Comparison of ENCODE assay signal across 8 cellular contexts in genomic region chr11:125874556-125875124, GRCh38. TPM values are rescaled to one million over a fixed set of nuclear protein-coding genes. Genes with fewer than 3 reads are reported as not detected.
A peak's percentile ranks its signal among the peaks of the same experiment; 100 is the strongest.
DNase-seq lines count a peak whose midpoint lies in the region; ATAC-seq, FAIRE-seq and TF ChIP-seq lines count a peak whose summit lies in the region.

No MANE protein-coding gene starts in this region.

- H3K4me2 ChIP-seq in K562 (ENCODE audit: insufficient read depth, low read length): peak overlapping the region; percentile 59

- H3K79me2 ChIP-seq in K562 (ENCODE audit: control insufficient read depth, insufficient read depth, low read length): no peaks in the 10 kb centered on the region

- peak overlapping the region; percentile 80 for H2AFZ ChIP-seq in K562 (ENCODE audit: low read depth, low read length)

- H3K4me1 ChIP-seq in K562 (replicated peaks in 1 of 2; ENCODE audit: control insufficient read depth in 2 of 2, insufficient read depth in 2 of 2, low read length in 2 of 2) (peaks cover 0 to 3% of the 10 kb centered on the region in 2 experiments; a peak in 2 of 5 replicates), iPS DF 6.9 (ENCODE audit: control insufficient read depth, insufficient read depth, low read length) (no peaks in the 10 kb centered on the region), small intestine (ENCODE audit: control insufficient read depth in 2 of 2, insufficient read depth in 1 of 2, low read depth in 1 of 2, low read length in 1 of 2) (no peaks in the 10 kb centered on the region)

- CTCF ChIA-PET in K562 (lab: Yijun Ruan, JAX; ENCODE audit: low intra/inter-chr PET ratio): interaction anchor here (0.6 to 0.7 kb wide), 2 partner anchors 211 to 784 kb away, joined by 3 to 4 read pairs; no protein-coding TSS in a partner anchor

- intact Hi-C loops in K562 (cut with micrococcal nuclease): loop anchor here (1.0 to 5.0 kb wide), 6 partner anchors 102 to 912 kb away; partner anchors contain the start of gene CHEK1

- in situ Hi-C loops in K562 (cut with MboI): loop anchor here (10.0 to 25.0 kb wide), 3 partner anchors 320 to 912 kb away; partner anchors contain the start of gene CCDC15

- H3K9me3 ChIP-seq in K562 (replicated peaks; ENCODE audit: control insufficient read depth, insufficient read depth, low read depth, low read length) (no peaks in the 10 kb centered on the region; the same call in 1 of the 2 replicates), iPS DF 6.9 (ENCODE audit: control insufficient read depth, insufficient read depth, low read length) (no peaks in the 10 kb centered on the region), small intestine (ENCODE audit: control insufficient read depth, low read depth) (no peaks in the 10 kb centered on the region)

- BruUV-seq in K562 (replicated peaks; lab: Mats Ljungman, UMichigan): no TSS peak

- peak; percentile 89 to 92 for TF ChIP-seq RAD21 in K562 (CRISPR knock-in tag; conservative IDR thresholded peaks at IDR 0.05 in 1 of 2, IDR thresholded peaks at IDR 0.05 in 1 of 2)

- no peak overlapping the region; the same call in 2 of the 3 replicates for H3K27ac ChIP-seq in K562 (ENCODE audit: extremely low read depth, low read depth, low read length)
- no peak overlapping the region for H3K27ac ChIP-seq in iPS DF 6.9 (ENCODE audit: low read length)
- H3K27ac ChIP-seq in small intestine (ENCODE audit: low read depth in 1 of 2, low read length in 1 of 2): no peak overlapping the region

- H4K20me1 ChIP-seq in K562 (replicated peaks; ENCODE audit: control insufficient read depth, insufficient read depth, low read length): no peaks in the 10 kb centered on the region

- TF ChIP-seq CTCF in K562 (IDR thresholded peaks at IDR 0.05 in 2 of 3, conservative IDR thresholded peaks at IDR 0.05 in 1 of 3; ENCODE audit: insufficient read depth in 2 of 3, low read depth in 1 of 3, low read length in 3 of 3): peak; percentile 81 to 89 (median 84)

- POLR2A ChIA-PET in K562 (lab: Yijun Ruan, JAX): interaction anchor here (0.6 kb wide), 1 partner anchor 18 kb away, joined by 3 read pairs; no protein-coding TSS in a partner anchor

- H3K36me3 ChIP-seq in K562 (ENCODE audit: control insufficient read depth, insufficient read depth, low read length): no peaks in the 10 kb centered on the region
- no peaks in the 10 kb centered on the region for H3K36me3 ChIP-seq in iPS DF 6.9 (ENCODE audit: control insufficient read depth, insufficient read depth, low read length)
- H3K36me3 ChIP-seq in small intestine (ENCODE audit: control insufficient read depth in 2 of 2, insufficient read depth in 2 of 2, low read length in 2 of 2): no peaks in the 10 kb centered on the region

- WGBS in K562 (ENCODE audit: insufficient coverage, low coverage, missing lambda C conversion rate): 10% methylated on average over 8 of the region's 8 CpGs
- WGBS in iPS DF 6.9 (ENCODE audit: insufficient coverage, insufficient read length): no CpG with 5 or more reads among the region's 8 CpGs
- 11 to 13% (median 12%) methylated on average over 8 of the region's 8 CpGs for WGBS in small intestine, 3 donors

- DNase-seq in EH (ENCODE audit: low read depth) (peak; percentile 74), LoVo (ENCODE audit: low spot score) (peak; percentile 63), SHP77 (lab: John Stamatoyannopoulos, UW) (peak; percentile 75 to 81), K562 (ENCODE audit: extremely low read depth in 1 of 4, low spot score in 3 of 4) (peak; percentile 37 to 86 (median 58)), iPS DF 6.9 (ENCODE audit: low read depth, low spot score) (peak; percentile 61), small intestine (peak; percentile 66)

- H3K9me1 ChIP-seq in K562 (ENCODE audit: control insufficient read depth, insufficient read depth, low read length): no peaks in the 10 kb centered on the region

- H3K27me3 ChIP-seq in K562 (ENCODE audit: control insufficient read depth in 2 of 2, insufficient read depth in 2 of 2, low read length in 2 of 2): peaks cover 0 to 7% of the 10 kb centered on the region in 2 experiments; a peak in 2 of 5 replicates
- no peaks in the 10 kb centered on the region for H3K27me3 ChIP-seq in iPS DF 6.9 (ENCODE audit: control insufficient read depth, insufficient read depth, low read length)
- no peaks in the 10 kb centered on the region for H3K27me3 ChIP-seq in small intestine (ENCODE audit: control insufficient read depth in 2 of 2, insufficient read depth in 2 of 2, low read length in 2 of 2)

- TF ChIP-seq EP300 in K562 (IDR thresholded peaks at IDR 0.05; ENCODE audit: low read length): no peak

- no peak overlapping the region for H3K9ac ChIP-seq in K562 (ENCODE audit: insufficient read depth in 1 of 2, low read depth in 2 of 2, low read length in 2 of 2)

- H3K4me3 ChIP-seq in K562 (no peak overlapping the region), iPS DF 6.9 (ENCODE audit: low read length) (no peak overlapping the region), small intestine (ENCODE audit: low read depth in 1 of 2, low read length in 2 of 2) (no peak overlapping the region)

- FAIRE-seq in K562 (lab: Jason Lieb, UNC) (peak; percentile 95), small intestine (lab: Jason Lieb, UNC) (no peak)

- no peak for TF ChIP-seq POLR2A in K562 (conservative IDR thresholded peaks at IDR 0.05)

- peak; percentile 86 for ATAC-seq in GM21528 (IDR thresholded peaks at IDR 0.05; ENCODE audit: low FRiP score, unreplicated experiment)
- peak; percentile 98 for ATAC-seq in K562
- no peak for ATAC-seq in HG03025 (IDR thresholded peaks at IDR 0.05; ENCODE audit: low FRiP score, unreplicated experiment)

RNA-seq across cellular contexts. Expression of gene HYLS1, which starts 12.8 kb away (rescaled TPM):
- total RNA-seq in K562 (2011; cell fraction: chromatin; rRNA removed; ENCODE audit: low replicate concordance): 1.2 and 2.6 TPM in 2 replicates
- 1.5 and 1.6 TPM in 2 replicates for total RNA-seq in K562 (2011; cell fraction: nucleolus; rRNA removed)
- total RNA-seq in K562 (2011; cell fraction: nucleoplasm; rRNA removed): 1.6 TPM in 2 replicates
- total RNA-seq in K562 (2014; rRNA removed) (3.3 and 3.8 TPM in 2 replicates), K562 (2014; rRNA removed; fragmentation: Illumina TruSeq; extraction: Trizol) (4.8 and 5.7 TPM in 2 replicates), K562 (2015; rRNA removed; fragmentation: Illumina TruSeq; extraction: Trizol) (5.1 and 5.6 TPM in 2 replicates), K562 (2021) (2.7 and 3.6 TPM in 2 replicates)
- polyA plus RNA-seq in K562 (2011; rRNA removed) (1.1 and 3.2 TPM in 2 replicates), K562 (2014; fragmentation: Illumina TruSeq; extraction: Trizol) (3.8 and 5.1 TPM in 2 replicates), K562 (2014; fragmentation: Nextera tagmentation; extraction: Ambion mirVana) (1 to 10 TPM; 7.4 to 8.2 TPM), K562 (2014; rRNA removed) (3.2 and 4.6 TPM in 2 replicates), small intestine (1 to 10 TPM; 4.3 to 7.4 (median 4.6) TPM)
- polyA plus RNA-seq in K562 (2011; cell fraction: cytosol; rRNA removed): 0.71 and 1.0 TPM in 2 replicates
- polyA plus RNA-seq in K562 (2011; cell fraction: nucleus; rRNA removed): 0.73 and 1.6 TPM in 2 replicates
- polyA plus RNA-seq in K562 (2012): 3.0 and 5.3 TPM in 2 replicates
- polyA minus RNA-seq in K562 (2011; rRNA and poly(A)+ RNA removed): 0.99 and 2.9 TPM in 2 replicates
- 0.76 TPM in 1 of 2 replicates, not detected in the other for polyA minus RNA-seq in K562 (2011; cell fraction: cytosol; rRNA and poly(A)+ RNA removed)
- polyA minus RNA-seq in K562 (2011; cell fraction: nucleus; rRNA and poly(A)+ RNA removed): 0.44 and 0.67 TPM in 2 replicates

RNA-seq across cellular contexts. Expression of gene PUS3, which starts 28.4 kb away (rescaled TPM):
- total RNA-seq in K562 (2011; cell fraction: chromatin; rRNA removed; ENCODE audit: low replicate concordance): 10.6 and 25.6 TPM in 2 replicates
- 11.3 and 13.7 TPM in 2 replicates for total RNA-seq in K562 (2011; cell fraction: nucleolus; rRNA removed)
- total RNA-seq in K562 (2011; cell fraction: nucleoplasm; rRNA removed): 16.8 and 17.2 TPM in 2 replicates
- 16.4 and 18.4 TPM in 2 replicates for total RNA-seq in K562 (2014; rRNA removed)
- total RNA-seq in K562 (2014; rRNA removed; fragmentation: Illumina TruSeq; extraction: Trizol): 40.6 and 46.2 TPM in 2 replicates
- total RNA-seq in K562 (2015; rRNA removed; fragmentation: Illumina TruSeq; extraction: Trizol): 28.4 and 35.9 TPM in 2 replicates
- 19.1 and 22.5 TPM in 2 replicates for total RNA-seq in K562 (2021)
- polyA plus RNA-seq in K562 (2011; rRNA removed): 7.8 and 16.5 TPM in 2 replicates
- polyA plus RNA-seq in K562 (2011; cell fraction: cytosol; rRNA removed): 7.4 and 7.9 TPM in 2 replicates
- 6.6 and 7.6 TPM in 2 replicates for polyA plus RNA-seq in K562 (2011; cell fraction: nucleus; rRNA removed)
- 14.0 and 26.5 TPM in 2 replicates for polyA plus RNA-seq in K562 (2012)
- polyA plus RNA-seq in K562 (2014; fragmentation: Illumina TruSeq; extraction: Trizol): 25.9 and 39.0 TPM in 2 replicates
- 10 to 100 TPM; 39.6 to 49.2 TPM for polyA plus RNA-seq in K562 (2014; fragmentation: Nextera tagmentation; extraction: Ambion mirVana)
- 15.6 and 25.4 TPM in 2 replicates for polyA plus RNA-seq in K562 (2014; rRNA removed)
- polyA minus RNA-seq in K562 (2011; rRNA and poly(A)+ RNA removed): 18.8 and 25.5 TPM in 2 replicates
- polyA minus RNA-seq in K562 (2011; cell fraction: cytosol; rRNA and poly(A)+ RNA removed): 7.5 and 8.6 TPM in 2 replicates
- 4.8 and 5.3 TPM in 2 replicates for polyA minus RNA-seq in K562 (2011; cell fraction: nucleus; rRNA and poly(A)+ RNA removed)
- polyA plus RNA-seq in small intestine: 10 to 100 TPM; 10.3 to 12.7 (median 11.3) TPM

RNA-seq across cellular contexts. Expression of gene DDX25, which starts 29.7 kb away (rescaled TPM):
- not detected in 2 replicates for total RNA-seq in K562 (2011; cell fraction: chromatin; rRNA removed; ENCODE audit: low replicate concordance)
- not detected in 2 replicates for total RNA-seq in K562 (2011; cell fraction: nucleolus; rRNA removed)
- not detected in 2 replicates for total RNA-seq in K562 (2011; cell fraction: nucleoplasm; rRNA removed)
- total RNA-seq in K562 (2014; rRNA removed) (not detected in 2 replicates), K562 (2014; rRNA removed; fragmentation: Illumina TruSeq; extraction: Trizol) (not detected in 2 replicates), K562 (2015; rRNA removed; fragmentation: Illumina TruSeq; extraction: Trizol) (not detected in 2 replicates), K562 (2021) (not detected in 2 replicates)
- polyA plus RNA-seq in K562 (2011; rRNA removed) (not detected in 2 replicates), K562 (2014; fragmentation: Illumina TruSeq; extraction: Trizol) (not detected in 2 replicates), K562 (2014; fragmentation: Nextera tagmentation; extraction: Ambion mirVana) (not detected), K562 (2014; rRNA removed) (not detected in 2 replicates), small intestine (under 1 TPM in 2 of 3 donors, not detected in 1; 0.63 to 0.81 TPM)
- not detected in 2 replicates for polyA plus RNA-seq in K562 (2011; cell fraction: cytosol; rRNA removed)
- not detected in 2 replicates for polyA plus RNA-seq in K562 (2011; cell fraction: nucleus; rRNA removed)
- polyA plus RNA-seq in K562 (2012): not detected in 2 replicates
- polyA minus RNA-seq in K562 (2011; rRNA and poly(A)+ RNA removed): not detected in 2 replicates
- polyA minus RNA-seq in K562 (2011; cell fraction: cytosol; rRNA and poly(A)+ RNA removed): not detected in 2 replicates
- not detected in 2 replicates for polyA minus RNA-seq in K562 (2011; cell fraction: nucleus; rRNA and poly(A)+ RNA removed)

RNA-seq across cellular contexts. Expression of gene PATE4, which starts 41.5 kb away (rescaled TPM):
- not detected in 2 replicates for total RNA-seq in K562 (2011; cell fraction: chromatin; rRNA removed; ENCODE audit: low replicate concordance)
- total RNA-seq in K562 (2011; cell fraction: nucleolus; rRNA removed): not detected in 2 replicates
- total RNA-seq in K562 (2011; cell fraction: nucleoplasm; rRNA removed): not detected in 2 replicates
- total RNA-seq in K562 (2014; rRNA removed): not detected in 2 replicates
- total RNA-seq in K562 (2014; rRNA removed; fragmentation: Illumina TruSeq; extraction: Trizol): not detected in 2 replicates
- not detected in 2 replicates for total RNA-seq in K562 (2015; rRNA removed; fragmentation: Illumina TruSeq; extraction: Trizol)
- total RNA-seq in K562 (2021): not detected in 2 replicates
- polyA plus RNA-seq in K562 (2011; rRNA removed): not detected in 2 replicates
- not detected in 2 replicates for polyA plus RNA-seq in K562 (2011; cell fraction: cytosol; rRNA removed)
- polyA plus RNA-seq in K562 (2011; cell fraction: nucleus; rRNA removed): not detected in 2 replicates
- not detected in 2 replicates for polyA plus RNA-seq in K562 (2012)
- not detected in 2 replicates for polyA plus RNA-seq in K562 (2014; fragmentation: Illumina TruSeq; extraction: Trizol)
- polyA plus RNA-seq in K562 (2014; fragmentation: Nextera tagmentation; extraction: Ambion mirVana): not detected
- polyA plus RNA-seq in K562 (2014; rRNA removed): not detected in 2 replicates
- polyA minus RNA-seq in K562 (2011; rRNA and poly(A)+ RNA removed): not detected in 2 replicates
- not detected in 2 replicates for polyA minus RNA-seq in K562 (2011; cell fraction: cytosol; rRNA and poly(A)+ RNA removed)
- polyA minus RNA-seq in K562 (2011; cell fraction: nucleus; rRNA and poly(A)+ RNA removed): not detected in 2 replicates
- polyA plus RNA-seq in small intestine: not detected
